ENCODE assay signal across 33 cellular contexts in genomic region chr2:135581282-135581681, GRCh38.
"Had no signal": no experiment of that assay in that cellular context is flagged by ENCODE, and none has a peak within 500 bp of the region (broad histone marks: within the 10 kb centered on the region; RNA-seq: fewer than 3 reads in every experiment).

No MANE protein-coding gene starts in this region.

- H3K27ac ChIP-seq: adrenal gland, body of pancreas, brain microvascular endothelial cell, breast epithelium, VCaP had no signal

- H3K4me1 ChIP-seq: adrenal gland, body of pancreas, breast epithelium had no signal

- DNase-seq: activated B cell treated with CpG ODN at 0.5 μM for 24 hours; activated CD4-positive, alpha-beta memory T cell treated with anti-CD3 and anti-CD28 coated beads for 36 hours; activated CD4-positive, alpha-beta T cell treated with anti-CD3 and anti-CD28 coated beads for 4 hours; activated CD4-positive, alpha-beta T cell treated with anti-CD3 and anti-CD28 coated beads, Interleukin-2, amount 10 ng/mL, durations not matched to agents 24 days and 14 days; activated CD4-positive, alpha-beta T cell treated with anti-CD3 and anti-CD28 coated beads, Interleukin-2, amount 50 U/mL, for 1 hour; activated CD4-positive, alpha-beta T cell treated with anti-CD3 and anti-CD28 coated beads, Interleukin-2, amount 50 U/mL, for 4 hours; activated CD4-positive, CD25-positive, alpha-beta regulatory T cell treated with anti-CD3 and anti-CD28 coated beads, Interleukin-2, amount 50 U/mL, for 72 hours; activated CD8-positive, alpha-beta memory T cell treated with anti-CD3 and anti-CD28 coated beads, Interleukin-2, amount 50 U/mL, for 4 hours; activated CD8-positive, alpha-beta T cell treated with anti-CD3 and anti-CD28 coated beads for 36 hours; activated effector memory CD4-positive, alpha-beta T cell treated with anti-CD3 and anti-CD28 coated beads, Interleukin-2, amount 50 U/mL, for 16 hours; activated gamma-delta T cell treated with Interleukin-2 at 50 U/mL for 16 hours; activated naive CD4-positive, alpha-beta T cell; activated naive CD4-positive, alpha-beta T cell treated with anti-CD3 and anti-CD28 coated beads for 36 hours; activated naive CD4-positive, alpha-beta T cell treated with anti-CD3 and anti-CD28 coated beads, Interleukin-2, amount 50 U/mL, for 16 hours; activated naive CD8-positive, alpha-beta T cell treated with anti-CD3 and anti-CD28 coated beads for 36 hours; activated T-cell treated with anti-CD3 and anti-CD28 coated beads for 4 hours; activated T-cell treated with anti-CD3 and anti-CD28 coated beads, Interleukin-2, amount 50 U/mL, for 1 hour; activated T-cell treated with anti-CD3 and anti-CD28 coated beads, Interleukin-2, amount 50 U/mL, for 4 hours; activated T-cell treated with anti-CD3 and anti-CD28 coated beads, Interleukin-2, amount 50 U/mL, for 72 hours; adrenal gland; amniotic stem cell; aorta; body of pancreas; brain microvascular endothelial cell; central memory CD4-positive, alpha-beta T cell; T-helper 2 cell; T-helper 9 cell had no signal

- FAIRE-seq: astrocyte, TTC549 had no signal

- H3K4me3 ChIP-seq: adrenal gland, body of pancreas, breast epithelium had no signal

- H3K9me3 ChIP-seq: adrenal gland, body of pancreas, breast epithelium had no signal

- H3K27me3 ChIP-seq: adrenal gland, body of pancreas, brain microvascular endothelial cell, breast epithelium had no signal

- H3K36me3 ChIP-seq: adrenal gland, brain microvascular endothelial cell, breast epithelium had no signal

- ATAC-seq: activated CD8-positive, alpha-beta T cell treated with anti-CD3 and anti-CD28 coated beads for 36 hours; activated naive CD4-positive, alpha-beta T cell treated with anti-CD3 and anti-CD28 coated beads, Interleukin-2, amount 50 U/mL, for 72 hours; activated T-cell treated with anti-CD3 and anti-CD28 coated beads, Interleukin-2, amount 50 U/mL, for 4 hours; activated T-cell treated with anti-CD3 and anti-CD28 coated beads, Interleukin-2, amount 50 U/mL, for 72 hours; activated T-helper 17 cell treated with anti-CD3 and anti-CD28 coated beads, Interleukin-2, amount 50 U/mL, for 72 hours; body of pancreas had no signal
